ENCODE assay signal across 1 cellular context in genomic region chr19:49148784-49149651, GRCh38.
A peak's percentile ranks its signal among the peaks of the same experiment; 100 is the strongest.
TF ChIP-seq lines count a peak whose summit lies in the region.

No MANE protein-coding gene starts in this region.

TF ChIP-seq in K562, 482 proteins besides CTCF, POLR2A, EP300 and RAD21 (continued from another document and continues in another):
- TF ChIP-seq TCF7L2 (IDR thresholded peaks at IDR 0.05; ENCODE audit: low read depth, low read length) (peak; percentile 29; the same call in 1 of the 2 replicates), L3MBTL2 (IDR thresholded peaks at IDR 0.05) (peak; percentile 20; the same call in 1 of the 2 replicates), MTA2 (IDR thresholded peaks at IDR 0.05; ENCODE audit: low read depth) (peak; percentile 20; the same call in 1 of the 2 replicates), MAFK (IDR thresholded peaks at IDR 0.05; ENCODE audit: low read length) (0 out of 2 replicates have a peak, but pooled peaks have one; percentile 2), EGR1 (conservative IDR thresholded peaks at IDR 0.05) (peak; percentile 98), TCF3 (CRISPR knock-in tag; IDR thresholded peaks at IDR 0.05) (peak; percentile 82), CREB3L1 (IDR thresholded peaks at IDR 0.05; ENCODE audit: borderline replicate concordance, low read depth) (peak; percentile 31; the same call in 1 of the 2 replicates), ZNF311 (CRISPR knock-in tag; IDR thresholded peaks at IDR 0.05) (no peak), ZNF583 (CRISPR knock-in tag; IDR thresholded peaks at IDR 0.05) (peak; percentile 55; the same call in 1 of the 2 replicates), GABPB1 (CRISPR knock-in tag; IDR thresholded peaks at IDR 0.05) (peak; percentile 72), RBFOX2 (IDR thresholded peaks at IDR 0.05; ENCODE audit: low read depth, low read length) (peak; percentile 68), NCOR1 (IDR thresholded peaks at IDR 0.05) (peak; percentile 16; the same call in 1 of the 2 replicates), MTA3 (IDR thresholded peaks at IDR 0.05; ENCODE audit: borderline replicate concordance) (0 out of 2 replicates have a peak, but pooled peaks have one; percentile 67), POLR2AphosphoS5 (IDR thresholded peaks at IDR 0.05; ENCODE audit: control insufficient read depth, insufficient read depth, low read depth, low read length) (peak; percentile 75), KDM5B (IDR thresholded peaks at IDR 0.05; ENCODE audit: insufficient replicate concordance, low read depth, low read length) (peak; percentile 23), CXXC5 (CRISPR knock-in tag; IDR thresholded peaks at IDR 0.05) (0 out of 2 replicates have a peak, but pooled peaks have one; percentile 49), RCOR1 (IDR thresholded peaks at IDR 0.05; ENCODE audit: borderline replicate concordance in 1 of 2, low read depth in 2 of 2, low read length in 2 of 2) (0 out of 4 replicates have a peak, but pooled peaks of 1 of the 2 experiments have one; percentile 11), STAT5A (IDR thresholded peaks at IDR 0.05; ENCODE audit: borderline replicate concordance, low read length) (0 out of 2 replicates have a peak, but pooled peaks have one; percentile 30), MAZ (CRISPR knock-in tag; conservative IDR thresholded peaks at IDR 0.05 in 1 of 2, IDR thresholded peaks at IDR 0.05 in 1 of 2) (peak; percentile 50 to 59; a peak in 3 of 4 replicates), ZNF263 (CRISPR knock-in tag; IDR thresholded peaks at IDR 0.05; ENCODE audit: borderline replicate concordance) (peak; percentile 46; the same call in 1 of the 2 replicates), ZNF778 (CRISPR knock-in tag; IDR thresholded peaks at IDR 0.05) (no peak), HIVEP1 (CRISPR knock-in tag; IDR thresholded peaks at IDR 0.05) (no peak), SRF (CRISPR knock-in tag; IDR thresholded peaks at IDR 0.05) (peak in 1 of 2 experiments; percentile 38; a peak in 2 of 4 replicates), ID3 (CRISPR knock-in tag; IDR thresholded peaks at IDR 0.05) (no peak), ID3 (tag; IDR thresholded peaks at IDR 0.05) (no peak), ARID1B (IDR thresholded peaks at IDR 0.05) (peak; percentile 87), ZFX (CRISPR knock-in tag; IDR thresholded peaks at IDR 0.05) (peak; percentile 32; the same call in 1 of the 2 replicates), BHLHE40 (IDR thresholded peaks at IDR 0.05; ENCODE audit: low read length) (peak; percentile 75), TEAD1 (CRISPR knock-in tag; IDR thresholded peaks at IDR 0.05) (peak; percentile 4 to 71; a peak in 2 of 4 replicates), TBP (optimal IDR thresholded peaks at IDR 0.05; ENCODE audit: low read depth, low read length) (peak; percentile 82), CREM (IDR thresholded peaks at IDR 0.05; ENCODE audit: low read depth) (peak; percentile 49; the same call in 1 of the 2 replicates), HCFC1 (IDR thresholded peaks at IDR 0.05; ENCODE audit: low read depth, low read length) (0 out of 2 replicates have a peak, but pooled peaks have one; percentile 9), CBFA2T3 (IDR thresholded peaks at IDR 0.05) (peak; percentile 82), NFIC (IDR thresholded peaks at IDR 0.05) (0 out of 2 replicates have a peak, but pooled peaks have one; percentile 5)
- TF ChIP-seq, protein P1, sequence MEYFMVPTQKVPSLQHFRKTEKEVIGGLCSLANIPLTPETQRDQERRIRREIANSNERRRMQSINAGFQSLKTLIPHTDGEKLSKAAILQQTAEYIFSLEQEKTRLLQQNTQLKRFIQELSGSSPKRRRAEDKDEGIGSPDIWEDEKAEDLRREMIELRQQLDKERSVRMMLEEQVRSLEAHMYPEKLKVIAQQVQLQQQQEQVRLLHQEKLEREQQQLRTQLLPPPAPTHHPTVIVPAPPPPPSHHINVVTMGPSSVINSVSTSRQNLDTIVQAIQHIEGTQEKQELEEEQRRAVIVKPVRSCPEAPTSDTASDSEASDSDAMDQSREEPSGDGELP (CRISPR knock-in tag; IDR thresholded peaks at IDR 0.05; ENCODE audit: borderline replicate concordance), result peak; percentile 92
- TF ChIP-seq, protein P2, sequence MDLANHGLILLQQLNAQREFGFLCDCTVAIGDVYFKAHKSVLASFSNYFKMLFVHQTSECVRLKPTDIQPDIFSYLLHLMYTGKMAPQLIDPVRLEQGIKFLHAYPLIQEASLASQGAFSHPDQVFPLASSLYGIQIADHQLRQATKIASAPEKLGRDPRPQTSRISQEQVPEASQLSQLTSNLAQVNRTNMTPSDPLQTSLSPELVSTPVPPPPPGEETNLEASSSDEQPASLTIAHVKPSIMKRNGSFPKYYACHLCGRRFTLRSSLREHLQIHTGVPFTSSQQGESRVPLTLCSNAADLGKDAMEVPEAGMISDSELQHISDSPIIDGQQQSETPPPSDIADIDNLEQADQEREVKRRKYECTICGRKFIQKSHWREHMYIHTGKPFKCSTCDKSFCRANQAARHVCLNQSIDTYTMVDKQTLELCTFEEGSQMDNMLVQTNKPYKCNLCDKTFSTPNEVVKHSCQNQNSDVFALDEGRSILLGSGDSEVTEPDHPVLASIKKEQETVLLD (IDR thresholded peaks at IDR 0.05), result 0 out of 2 replicates have a peak, but pooled peaks have one; percentile 12
- TF ChIP-seq, protein P3, sequence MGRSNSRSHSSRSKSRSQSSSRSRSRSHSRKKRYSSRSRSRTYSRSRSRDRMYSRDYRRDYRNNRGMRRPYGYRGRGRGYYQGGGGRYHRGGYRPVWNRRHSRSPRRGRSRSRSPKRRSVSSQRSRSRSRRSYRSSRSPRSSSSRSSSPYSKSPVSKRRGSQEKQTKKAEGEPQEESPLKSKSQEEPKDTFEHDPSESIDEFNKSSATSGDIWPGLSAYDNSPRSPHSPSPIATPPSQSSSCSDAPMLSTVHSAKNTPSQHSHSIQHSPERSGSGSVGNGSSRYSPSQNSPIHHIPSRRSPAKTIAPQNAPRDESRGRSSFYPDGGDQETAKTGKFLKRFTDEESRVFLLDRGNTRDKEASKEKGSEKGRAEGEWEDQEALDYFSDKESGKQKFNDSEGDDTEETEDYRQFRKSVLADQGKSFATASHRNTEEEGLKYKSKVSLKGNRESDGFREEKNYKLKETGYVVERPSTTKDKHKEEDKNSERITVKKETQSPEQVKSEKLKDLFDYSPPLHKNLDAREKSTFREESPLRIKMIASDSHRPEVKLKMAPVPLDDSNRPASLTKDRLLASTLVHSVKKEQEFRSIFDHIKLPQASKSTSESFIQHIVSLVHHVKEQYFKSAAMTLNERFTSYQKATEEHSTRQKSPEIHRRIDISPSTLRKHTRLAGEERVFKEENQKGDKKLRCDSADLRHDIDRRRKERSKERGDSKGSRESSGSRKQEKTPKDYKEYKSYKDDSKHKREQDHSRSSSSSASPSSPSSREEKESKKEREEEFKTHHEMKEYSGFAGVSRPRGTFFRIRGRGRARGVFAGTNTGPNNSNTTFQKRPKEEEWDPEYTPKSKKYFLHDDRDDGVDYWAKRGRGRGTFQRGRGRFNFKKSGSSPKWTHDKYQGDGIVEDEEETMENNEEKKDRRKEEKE (IDR thresholded peaks at IDR 0.05; ENCODE audit: borderline replicate concordance in 1 of 2, control insufficient read depth in 1 of 2, low read depth in 2 of 2, low read length in 1 of 2), result peak in 1 of 2 experiments; percentile 28; a peak in 1 of 4 replicates
- TF ChIP-seq, protein P4, sequence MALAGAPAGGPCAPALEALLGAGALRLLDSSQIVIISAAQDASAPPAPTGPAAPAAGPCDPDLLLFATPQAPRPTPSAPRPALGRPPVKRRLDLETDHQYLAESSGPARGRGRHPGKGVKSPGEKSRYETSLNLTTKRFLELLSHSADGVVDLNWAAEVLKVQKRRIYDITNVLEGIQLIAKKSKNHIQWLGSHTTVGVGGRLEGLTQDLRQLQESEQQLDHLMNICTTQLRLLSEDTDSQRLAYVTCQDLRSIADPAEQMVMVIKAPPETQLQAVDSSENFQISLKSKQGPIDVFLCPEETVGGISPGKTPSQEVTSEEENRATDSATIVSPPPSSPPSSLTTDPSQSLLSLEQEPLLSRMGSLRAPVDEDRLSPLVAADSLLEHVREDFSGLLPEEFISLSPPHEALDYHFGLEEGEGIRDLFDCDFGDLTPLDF (CRISPR knock-in tag; IDR thresholded peaks at IDR 0.05), result 0 out of 2 replicates have a peak, but pooled peaks have one; percentile 33
- TF ChIP-seq, protein P5, sequence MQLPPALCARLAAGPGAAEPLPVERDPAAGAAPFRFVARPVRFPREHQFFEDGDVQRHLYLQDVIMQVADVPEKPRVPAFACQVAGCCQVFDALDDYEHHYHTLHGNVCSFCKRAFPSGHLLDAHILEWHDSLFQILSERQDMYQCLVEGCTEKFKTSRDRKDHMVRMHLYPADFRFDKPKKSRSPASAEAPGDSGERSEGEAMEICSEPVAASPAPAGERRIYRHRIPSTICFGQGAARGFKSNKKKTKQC (CRISPR knock-in tag; IDR thresholded peaks at IDR 0.05), result 0 out of 2 replicates have a peak, but pooled peaks have one; percentile 56
- TF ChIP-seq, protein P6, sequence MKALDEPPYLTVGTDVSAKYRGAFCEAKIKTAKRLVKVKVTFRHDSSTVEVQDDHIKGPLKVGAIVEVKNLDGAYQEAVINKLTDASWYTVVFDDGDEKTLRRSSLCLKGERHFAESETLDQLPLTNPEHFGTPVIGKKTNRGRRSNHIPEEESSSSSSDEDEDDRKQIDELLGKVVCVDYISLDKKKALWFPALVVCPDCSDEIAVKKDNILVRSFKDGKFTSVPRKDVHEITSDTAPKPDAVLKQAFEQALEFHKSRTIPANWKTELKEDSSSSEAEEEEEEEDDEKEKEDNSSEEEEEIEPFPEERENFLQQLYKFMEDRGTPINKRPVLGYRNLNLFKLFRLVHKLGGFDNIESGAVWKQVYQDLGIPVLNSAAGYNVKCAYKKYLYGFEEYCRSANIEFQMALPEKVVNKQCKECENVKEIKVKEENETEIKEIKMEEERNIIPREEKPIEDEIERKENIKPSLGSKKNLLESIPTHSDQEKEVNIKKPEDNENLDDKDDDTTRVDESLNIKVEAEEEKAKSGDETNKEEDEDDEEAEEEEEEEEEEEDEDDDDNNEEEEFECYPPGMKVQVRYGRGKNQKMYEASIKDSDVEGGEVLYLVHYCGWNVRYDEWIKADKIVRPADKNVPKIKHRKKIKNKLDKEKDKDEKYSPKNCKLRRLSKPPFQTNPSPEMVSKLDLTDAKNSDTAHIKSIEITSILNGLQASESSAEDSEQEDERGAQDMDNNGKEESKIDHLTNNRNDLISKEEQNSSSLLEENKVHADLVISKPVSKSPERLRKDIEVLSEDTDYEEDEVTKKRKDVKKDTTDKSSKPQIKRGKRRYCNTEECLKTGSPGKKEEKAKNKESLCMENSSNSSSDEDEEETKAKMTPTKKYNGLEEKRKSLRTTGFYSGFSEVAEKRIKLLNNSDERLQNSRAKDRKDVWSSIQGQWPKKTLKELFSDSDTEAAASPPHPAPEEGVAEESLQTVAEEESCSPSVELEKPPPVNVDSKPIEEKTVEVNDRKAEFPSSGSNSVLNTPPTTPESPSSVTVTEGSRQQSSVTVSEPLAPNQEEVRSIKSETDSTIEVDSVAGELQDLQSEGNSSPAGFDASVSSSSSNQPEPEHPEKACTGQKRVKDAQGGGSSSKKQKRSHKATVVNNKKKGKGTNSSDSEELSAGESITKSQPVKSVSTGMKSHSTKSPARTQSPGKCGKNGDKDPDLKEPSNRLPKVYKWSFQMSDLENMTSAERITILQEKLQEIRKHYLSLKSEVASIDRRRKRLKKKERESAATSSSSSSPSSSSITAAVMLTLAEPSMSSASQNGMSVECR (CRISPR knock-in tag; IDR thresholded peaks at IDR 0.05), result peak; percentile 41
- TF ChIP-seq, protein P7, sequence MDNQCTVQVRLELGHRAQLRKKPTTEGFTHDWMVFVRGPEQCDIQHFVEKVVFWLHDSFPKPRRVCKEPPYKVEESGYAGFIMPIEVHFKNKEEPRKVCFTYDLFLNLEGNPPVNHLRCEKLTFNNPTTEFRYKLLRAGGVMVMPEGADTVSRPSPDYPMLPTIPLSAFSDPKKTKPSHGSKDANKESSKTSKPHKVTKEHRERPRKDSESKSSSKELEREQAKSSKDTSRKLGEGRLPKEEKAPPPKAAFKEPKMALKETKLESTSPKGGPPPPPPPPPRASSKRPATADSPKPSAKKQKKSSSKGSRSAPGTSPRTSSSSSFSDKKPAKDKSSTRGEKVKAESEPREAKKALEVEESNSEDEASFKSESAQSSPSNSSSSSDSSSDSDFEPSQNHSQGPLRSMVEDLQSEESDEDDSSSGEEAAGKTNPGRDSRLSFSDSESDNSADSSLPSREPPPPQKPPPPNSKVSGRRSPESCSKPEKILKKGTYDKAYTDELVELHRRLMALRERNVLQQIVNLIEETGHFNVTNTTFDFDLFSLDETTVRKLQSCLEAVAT (IDR thresholded peaks at IDR 0.05), result peak in 1 of 2 experiments; percentile 10; a peak in 1 of 4 replicates
- TF ChIP-seq, protein P8, sequence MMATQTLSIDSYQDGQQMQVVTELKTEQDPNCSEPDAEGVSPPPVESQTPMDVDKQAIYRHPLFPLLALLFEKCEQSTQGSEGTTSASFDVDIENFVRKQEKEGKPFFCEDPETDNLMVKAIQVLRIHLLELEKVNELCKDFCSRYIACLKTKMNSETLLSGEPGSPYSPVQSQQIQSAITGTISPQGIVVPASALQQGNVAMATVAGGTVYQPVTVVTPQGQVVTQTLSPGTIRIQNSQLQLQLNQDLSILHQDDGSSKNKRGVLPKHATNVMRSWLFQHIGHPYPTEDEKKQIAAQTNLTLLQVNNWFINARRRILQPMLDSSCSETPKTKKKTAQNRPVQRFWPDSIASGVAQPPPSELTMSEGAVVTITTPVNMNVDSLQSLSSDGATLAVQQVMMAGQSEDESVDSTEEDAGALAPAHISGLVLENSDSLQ (IDR thresholded peaks at IDR 0.05), result peak; percentile 71
- TF ChIP-seq, protein P9, sequence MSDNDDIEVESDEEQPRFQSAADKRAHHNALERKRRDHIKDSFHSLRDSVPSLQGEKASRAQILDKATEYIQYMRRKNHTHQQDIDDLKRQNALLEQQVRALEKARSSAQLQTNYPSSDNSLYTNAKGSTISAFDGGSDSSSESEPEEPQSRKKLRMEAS (CRISPR knock-in tag; IDR thresholded peaks at IDR 0.05), result peak; percentile 70
